Comparison of ENCODE assay signal across 22 cellular contexts in the genomic region with DNA sequence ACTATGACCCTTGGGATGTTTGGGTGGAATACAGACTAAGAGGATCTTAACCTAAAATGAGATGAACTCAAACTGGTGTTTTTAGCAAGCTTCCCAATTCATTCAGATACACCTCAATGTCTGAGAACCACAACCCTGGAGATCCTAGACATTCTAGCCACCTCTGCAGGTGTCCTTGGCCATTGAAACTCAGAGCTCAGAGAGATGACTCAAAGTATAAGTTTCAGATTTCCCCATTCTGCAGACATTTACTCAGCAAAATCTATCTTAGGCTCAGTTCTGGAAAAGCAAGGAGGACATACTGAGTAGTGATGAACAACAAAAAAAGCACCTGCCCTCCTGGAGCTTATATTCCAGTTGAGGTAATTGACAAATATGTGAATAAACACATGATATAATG. TPM values are rescaled to one million over a fixed set of nuclear protein-coding genes. Genes with fewer than 3 reads are reported as not detected.
DNase-seq lines count a peak whose midpoint lies in the region; ATAC-seq lines count a peak whose summit lies in the region.
"Had no signal": no experiment of that assay in that cellular context is flagged by ENCODE, and none has a peak within 500 bp of the region (broad histone marks: within the 10 kb centered on the region; RNA-seq: fewer than 3 reads in every experiment).

No MANE protein-coding gene starts in this region.

- ATAC-seq in GM18519 (IDR thresholded peaks at IDR 0.05; ENCODE audit: low FRiP score, unreplicated experiment) (peak; percentile 56), GM21360 (IDR thresholded peaks at IDR 0.05; ENCODE audit: unreplicated experiment) (peak; percentile 58), HG02870 (IDR thresholded peaks at IDR 0.05; ENCODE audit: unreplicated experiment) (peak; percentile 87), HG03565 (IDR thresholded peaks at IDR 0.05; ENCODE audit: unreplicated experiment) (peak; percentile 62), Right ventricle myocardium inferior (no peak), left lobe of liver (no peak)
- ATAC-seq: HepG2, Panc1 had no signal

- intact Hi-C loops in Right ventricle myocardium inferior (cut with DNase I), result no loop called here

- DNase-seq in CD1c-positive myeloid dendritic cell (ENCODE audit: extremely low spot score), result no peak
- DNase-seq in HCEC 1CT, result no peak
- no peak for DNase-seq in Right ventricle myocardium inferior (ENCODE audit: missing footprints)
- DNase-seq in left lobe of liver (ENCODE audit: low spot score), result no peak
- DNase-seq: ACHN; activated CD4-positive, alpha-beta T cell treated with anti-CD3 and anti-CD28 coated beads for 4 hours; activated naive CD4-positive, alpha-beta T cell treated with anti-CD3 and anti-CD28 coated beads, Interleukin-2, amount 10 ng/mL, durations not matched to agents 7 days and 5 days; anterior cingulate cortex; C1 segment of cervical spinal cord; cortex of kidney; kidney; NCI-H1105 treated with DMSO at 0.1 percent for 48 hours; NCI-H2081 treated with DMSO at 0.1 percent for 48 hours; NCI-H510A; NK-92 treated with Interleukin-12 subunit alpha and Interleukin-12 subunit beta, amount 100 ng/mL, for 24 hours; stimulated activated CD8-positive, alpha-beta memory T cell treated with anti-CD3 and anti-CD28 coated beads, Interleukin-4, amount 100 ng/mL, for 48 hours had no signal

RNA-seq across cellular contexts. Expression of a gene that starts 47.8 kb away (rescaled TPM):
- total RNA-seq in Right ventricle myocardium inferior, result 17.2 TPM
- 4.9 TPM for total RNA-seq in left lobe of liver

Comparison
In these comparisons a context has a peak if more than half of its experiments do, and no peak if none do; other contexts are left out.
1. ATAC-seq: peak in GM18519 (single experiment), GM21360 (single experiment), HG02870 (single experiment) and HG03565 (single experiment); none in Right ventricle myocardium inferior (single experiment) and left lobe of liver (single experiment).